15 cellular contexts compared by ENCODE assay signal in genomic region chr6:100370265-100370664, GRCh38.
DNase-seq lines count a peak whose midpoint lies in the region; ATAC-seq, FAIRE-seq and TF ChIP-seq lines count a peak whose summit lies in the region.
"Had no signal": no experiment of that assay in that cellular context is flagged by ENCODE, and none has a peak within 500 bp of the region (broad histone marks: within the 10 kb centered on the region; RNA-seq: fewer than 3 reads in every experiment).

No MANE protein-coding gene starts in this region.

- H3K27ac Mint-ChIP-seq in endothelial cell (ENCODE audit: unreplicated experiment) (no peak overlapping the region), glutamatergic neuron (ENCODE audit: unreplicated experiment) (no peak overlapping the region)
- H3K27ac Mint-ChIP-seq: activated naive CD4-positive, alpha-beta T cell treated with anti-CD3 and anti-CD28 coated beads for 36 hours; B cell had no signal

- H3K4me3 Mint-ChIP-seq in endothelial cell (ENCODE audit: unreplicated experiment) (no peak overlapping the region), glutamatergic neuron (ENCODE audit: unreplicated experiment) (no peak overlapping the region)
- H3K4me3 Mint-ChIP-seq: activated naive CD4-positive, alpha-beta T cell treated with anti-CD3 and anti-CD28 coated beads for 36 hours; B cell had no signal

- peaks cover 2% of the 10 kb centered on the region for H3K27me3 Mint-ChIP-seq in endothelial cell (ENCODE audit: unreplicated experiment)
- no peaks in the 10 kb centered on the region for H3K27me3 Mint-ChIP-seq in glutamatergic neuron (ENCODE audit: unreplicated experiment)

- H3K9me3 ChIP-seq in A549 = no peaks in the 10 kb centered on the region

- no peak overlapping the region for H3K27ac ChIP-seq in A549

- no peak for ATAC-seq in A549

- no peak for TF ChIP-seq POLR2A in A549 (IDR thresholded peaks at IDR 0.05; ENCODE audit: low read length)

- no peaks in the 10 kb centered on the region for H3K4me1 ChIP-seq in A549

- 0 out of 5 replicates have a peak, but pooled peaks of 1 of the 2 experiments have one; percentile 14 for TF ChIP-seq RAD21 in A549 (conservative IDR thresholded peaks at IDR 0.05 in 1 of 2, IDR thresholded peaks at IDR 0.05 in 1 of 2)

- no peak for FAIRE-seq in A549 (lab: Jason Lieb, UNC)

- 43% methylated on average over 1 of the region's 1 CpG for WGBS in A549 (ENCODE audit: missing lambda C conversion rate)

- POLR2A ChIA-PET in A549 (lab: Yijun Ruan, JAX) = no interaction called here

- no peak overlapping the region for H3K4me3 ChIP-seq in A549

- TF ChIP-seq CTCF in A549 (IDR thresholded peaks at IDR 0.05) (0 out of 3 replicates have a peak, but pooled peaks have one; percentile 17), GM12873 (IDR thresholded peaks at IDR 0.05; ENCODE audit: insufficient read depth, low read depth, low read length, missing control alignments) (peak; percentile 15), endothelial cell (IDR thresholded peaks at IDR 0.05; ENCODE audit: unreplicated experiment) (peak; percentile 22), glutamatergic neuron (IDR thresholded peaks at IDR 0.05; ENCODE audit: partially characterized antibody, unreplicated experiment) (no peak)

- DNase-seq in A549 (ENCODE audit: low read depth in 1 of 2, low spot score in 1 of 2) = no peak
- peak; percentile 38 for DNase-seq in NCI-H524 treated with DMSO at 0.1 percent for 48 hours (lab: John Stamatoyannopoulos, UW)
- DNase-seq in endothelial cell (ENCODE audit: low spot score) = no peak
- DNase-seq in cerebellar cortex (ENCODE audit: low spot score) = no peak
- DNase-seq in NCI-H187 treated with DMSO at 0.1 percent for 48 hours (lab: John Stamatoyannopoulos, UW) = no peak
- no peak for DNase-seq in nucleus accumbens (lab: John Stamatoyannopoulos, UW)
- no peak for DNase-seq in glutamatergic neuron
- DNase-seq: activated naive CD4-positive, alpha-beta T cell treated with anti-CD3 and anti-CD28 coated beads for 36 hours; KG1; mesendoderm; NCI-H446 treated with DMSO at 0.1 percent for 48 hours; posterior cingulate gyrus; SHP77 had no signal

- H3K4me2 ChIP-seq in A549 = no peak overlapping the region

- no peaks in the 10 kb centered on the region for H3K9me3 Mint-ChIP-seq in endothelial cell (ENCODE audit: unreplicated experiment)
- no peaks in the 10 kb centered on the region for H3K9me3 Mint-ChIP-seq in glutamatergic neuron (ENCODE audit: unreplicated experiment)
- H3K9me3 Mint-ChIP-seq: activated naive CD4-positive, alpha-beta T cell treated with anti-CD3 and anti-CD28 coated beads for 36 hours had no signal

- H3K4me1 Mint-ChIP-seq in endothelial cell (ENCODE audit: unreplicated experiment) (peaks cover 8% of the 10 kb centered on the region), glutamatergic neuron (ENCODE audit: low read depth, unreplicated experiment) (peaks cover 15% of the 10 kb centered on the region)
- H3K4me1 Mint-ChIP-seq: B cell had no signal

- H3K36me3 Mint-ChIP-seq in endothelial cell (ENCODE audit: low read depth, unreplicated experiment) (no peaks in the 10 kb centered on the region), glutamatergic neuron (ENCODE audit: unreplicated experiment) (no peaks in the 10 kb centered on the region)

- no peak for TF ChIP-seq EP300 in A549 (IDR thresholded peaks at IDR 0.05)

- CTCF ChIA-PET in A549 (lab: Yijun Ruan, JAX) = no interaction called here

TF ChIP-seq in A549, 52 proteins besides CTCF, POLR2A, EP300 and RAD21:
- TF ChIP-seq NR3C1 (IDR thresholded peaks at IDR 0.05) (no peak), HEYL (CRISPR knock-in tag; IDR thresholded peaks at IDR 0.05) (no peak), ZNF302 (CRISPR knock-in tag; IDR thresholded peaks at IDR 0.05) (no peak), ZC3H11A (IDR thresholded peaks at IDR 0.05) (no peak), MAX (IDR thresholded peaks at IDR 0.05) (no peak)
